Comparison of ENCODE assay signal across 26 cellular contexts in genomic region chr20:48552550-48552949, GRCh38.
"Had no signal": no experiment of that assay in that cellular context is flagged by ENCODE, and none has a peak within 500 bp of the region (broad histone marks: within the 10 kb centered on the region; RNA-seq: fewer than 3 reads in every experiment).

No MANE protein-coding gene starts in this region.

- H3K4me1 ChIP-seq: colonic mucosa, gastrocnemius medialis, heart right ventricle, left lung, lower lobe of right lung had no signal

- H3K36me3 Mint-ChIP-seq: memory B cell had no signal

- H3K4me3 ChIP-seq: colonic mucosa, esophagus squamous epithelium, gastrocnemius medialis, heart right ventricle, left lung, lower lobe of right lung had no signal

- DNase-seq: colonic mucosa; cortex of kidney; effector CD8-positive, alpha-beta T cell; effector memory CD8-positive, alpha-beta T cell; endodermal cell; erythroblast; esophagus squamous epithelium; foreskin fibroblast; gastrocnemius medialis; glutamatergic neuron; head of caudate nucleus; heart right ventricle; hippocampal formation; left cardiac atrium; left lung; left ventricle myocardium superior; lower lobe of right lung; mesendoderm; midbrain had no signal

- H3K27me3 Mint-ChIP-seq: dendritic cell treated with granulocyte-macrophage colony-stimulating factor and Interleukin-4, amounts not matched to agents 40 ng/mL and 50 ng/mL, for 4 days had no signal

- H3K27ac Mint-ChIP-seq: dendritic cell treated with granulocyte-macrophage colony-stimulating factor and Interleukin-4, amounts not matched to agents 40 ng/mL and 50 ng/mL, for 4 days; effector memory CD8-positive, alpha-beta T cell; endodermal cell; memory B cell had no signal

- H3K9me3 Mint-ChIP-seq: dendritic cell treated with granulocyte-macrophage colony-stimulating factor and Interleukin-4, amounts not matched to agents 40 ng/mL and 50 ng/mL, for 4 days; effector memory CD8-positive, alpha-beta T cell; endodermal cell; memory B cell had no signal

- H3K4me3 Mint-ChIP-seq: dendritic cell treated with granulocyte-macrophage colony-stimulating factor and Interleukin-4, amounts not matched to agents 40 ng/mL and 50 ng/mL, for 4 days; effector memory CD8-positive, alpha-beta T cell; endodermal cell; memory B cell had no signal

- ATAC-seq: effector memory CD8-positive, alpha-beta T cell; esophagus mucosa; gastrocnemius medialis; heart right ventricle; left cardiac atrium; left lung; left ventricle myocardium superior; lower lobe of right lung had no signal

- H3K27me3 ChIP-seq: colonic mucosa, gastrocnemius medialis had no signal

- H3K27ac ChIP-seq: colonic mucosa, epithelial cell of prostate, esophagus squamous epithelium, gastrocnemius medialis, heart right ventricle, left lung, lower lobe of right lung had no signal

- H3K9me3 ChIP-seq: colonic mucosa, esophagus squamous epithelium, gastrocnemius medialis, heart right ventricle, left lung, lower lobe of right lung had no signal

- FAIRE-seq: endometrium, islet of Langerhans, keratinocyte had no signal

- H3K36me3 ChIP-seq: colonic mucosa, esophagus squamous epithelium, gastrocnemius medialis, heart right ventricle, left lung, lower lobe of right lung had no signal

- H3K4me1 Mint-ChIP-seq: endodermal cell, memory B cell had no signal
